In genomic region chr11:72766152-72766902, GRCh38 we compare ENCODE assay signal across 1 cellular context.
A peak's percentile ranks its signal among the peaks of the same experiment; 100 is the strongest.
TF ChIP-seq lines count a peak whose summit lies in the region.

No MANE protein-coding gene starts in this region.

TF ChIP-seq in HepG2, 621 proteins besides CTCF, POLR2A, EP300 and RAD21 (continued from another document and continues in another):
- TF ChIP-seq ZNF609 (CRISPR knock-in tag; IDR thresholded peaks at IDR 0.05; ENCODE audit: borderline replicate concordance) (peak; percentile 62; the same call in 1 of the 2 replicates), ZNF678 (CRISPR knock-in tag; IDR thresholded peaks at IDR 0.05) (no peak), ZNF121 (CRISPR knock-in tag; IDR thresholded peaks at IDR 0.05) (no peak), PHF21A (CRISPR knock-in tag; IDR thresholded peaks at IDR 0.05) (peak; percentile 89), RELA (CRISPR knock-in tag; IDR thresholded peaks at IDR 0.05) (no peak), ZBTB14 (CRISPR knock-in tag; IDR thresholded peaks at IDR 0.05) (no peak), CREBL2 (CRISPR knock-in tag; IDR thresholded peaks at IDR 0.05; ENCODE audit: borderline replicate concordance) (no peak), NFYC (CRISPR knock-in tag; IDR thresholded peaks at IDR 0.05) (no peak), ZNF737 (CRISPR knock-in tag; IDR thresholded peaks at IDR 0.05; ENCODE audit: borderline replicate concordance) (no peak), AHDC1 (CRISPR knock-in tag; IDR thresholded peaks at IDR 0.05; ENCODE audit: borderline replicate concordance) (peak; percentile 52; the same call in 1 of the 2 replicates), ZNF3 (CRISPR knock-in tag; IDR thresholded peaks at IDR 0.05) (no peak), U2AF1 (optimal IDR thresholded peaks at IDR 0.05; ENCODE audit: low read depth, low read length) (peak; percentile 76), NFE2L2 (IDR thresholded peaks at IDR 0.05; ENCODE audit: low read length) (no peak), ZNF44 (CRISPR knock-in tag; IDR thresholded peaks at IDR 0.05) (no peak), TAF1 (CRISPR knock-in tag; IDR thresholded peaks at IDR 0.05) (no peak), HOMEZ (CRISPR knock-in tag; IDR thresholded peaks at IDR 0.05; ENCODE audit: low read depth) (peak; percentile 71), BCL6 (CRISPR knock-in tag; IDR thresholded peaks at IDR 0.05) (peak; percentile 44; the same call in 1 of the 2 replicates), ZNF605 (CRISPR knock-in tag; IDR thresholded peaks at IDR 0.05) (0 out of 2 replicates have a peak, but pooled peaks have one; percentile 50), NBN (conservative IDR thresholded peaks at IDR 0.05) (no peak), ZNF350 (CRISPR knock-in tag; IDR thresholded peaks at IDR 0.05; ENCODE audit: borderline replicate concordance, low read depth) (peak; percentile 86; the same call in 1 of the 2 replicates), ZNF501 (CRISPR knock-in tag; IDR thresholded peaks at IDR 0.05) (peak; percentile 90), HMGXB4 (CRISPR knock-in tag; IDR thresholded peaks at IDR 0.05; ENCODE audit: borderline replicate concordance in 1 of 2, low read depth in 1 of 2) (peak in 1 of 2 experiments; percentile 59; a peak in 1 of 4 replicates), SMARCE1 (IDR thresholded peaks at IDR 0.05; ENCODE audit: borderline replicate concordance) (no peak), MYNN (CRISPR knock-in tag; IDR thresholded peaks at IDR 0.05; ENCODE audit: low read depth) (no peak), FOXO1 (CRISPR knock-in tag; IDR thresholded peaks at IDR 0.05) (peak; percentile 83), LCORL (IDR thresholded peaks at IDR 0.05) (peak; percentile 59; the same call in 1 of the 2 replicates), LCORL (CRISPR knock-in tag; IDR thresholded peaks at IDR 0.05) (peak; percentile 99), ZBTB37 (CRISPR knock-in tag; IDR thresholded peaks at IDR 0.05) (no peak), UBTF (CRISPR knock-in tag; IDR thresholded peaks at IDR 0.05) (peak; percentile 78), ZNF512 (CRISPR knock-in tag; IDR thresholded peaks at IDR 0.05) (no peak), ZNF33B (CRISPR knock-in tag; IDR thresholded peaks at IDR 0.05) (0 out of 2 replicates have a peak, but pooled peaks have one; percentile 45), ZNF335 (CRISPR knock-in tag; IDR thresholded peaks at IDR 0.05) (no peak), ZNF282 (IDR thresholded peaks at IDR 0.05; ENCODE audit: partially characterized antibody) (no peak), KMT2B (CRISPR knock-in tag; IDR thresholded peaks at IDR 0.05) (peak; percentile 59; the same call in 1 of the 2 replicates), ZNF761 (CRISPR knock-in tag; conservative IDR thresholded peaks at IDR 0.05) (0 out of 2 replicates have a peak, but pooled peaks have one; percentile 23), GABPB1 (CRISPR knock-in tag; IDR thresholded peaks at IDR 0.05) (peak; percentile 37; the same call in 1 of the 2 replicates), BRD4 (CRISPR knock-in tag; IDR thresholded peaks at IDR 0.05) (peak; percentile 69; the same call in 1 of the 2 replicates), ZMYM3 (CRISPR knock-in tag; IDR thresholded peaks at IDR 0.05) (peak; percentile 82), RORA (CRISPR knock-in tag; IDR thresholded peaks at IDR 0.05) (no peak), SCMH1 (CRISPR knock-in tag; IDR thresholded peaks at IDR 0.05; ENCODE audit: borderline replicate concordance) (no peak)
